21 cellular contexts compared by ENCODE assay signal in the genomic region with DNA sequence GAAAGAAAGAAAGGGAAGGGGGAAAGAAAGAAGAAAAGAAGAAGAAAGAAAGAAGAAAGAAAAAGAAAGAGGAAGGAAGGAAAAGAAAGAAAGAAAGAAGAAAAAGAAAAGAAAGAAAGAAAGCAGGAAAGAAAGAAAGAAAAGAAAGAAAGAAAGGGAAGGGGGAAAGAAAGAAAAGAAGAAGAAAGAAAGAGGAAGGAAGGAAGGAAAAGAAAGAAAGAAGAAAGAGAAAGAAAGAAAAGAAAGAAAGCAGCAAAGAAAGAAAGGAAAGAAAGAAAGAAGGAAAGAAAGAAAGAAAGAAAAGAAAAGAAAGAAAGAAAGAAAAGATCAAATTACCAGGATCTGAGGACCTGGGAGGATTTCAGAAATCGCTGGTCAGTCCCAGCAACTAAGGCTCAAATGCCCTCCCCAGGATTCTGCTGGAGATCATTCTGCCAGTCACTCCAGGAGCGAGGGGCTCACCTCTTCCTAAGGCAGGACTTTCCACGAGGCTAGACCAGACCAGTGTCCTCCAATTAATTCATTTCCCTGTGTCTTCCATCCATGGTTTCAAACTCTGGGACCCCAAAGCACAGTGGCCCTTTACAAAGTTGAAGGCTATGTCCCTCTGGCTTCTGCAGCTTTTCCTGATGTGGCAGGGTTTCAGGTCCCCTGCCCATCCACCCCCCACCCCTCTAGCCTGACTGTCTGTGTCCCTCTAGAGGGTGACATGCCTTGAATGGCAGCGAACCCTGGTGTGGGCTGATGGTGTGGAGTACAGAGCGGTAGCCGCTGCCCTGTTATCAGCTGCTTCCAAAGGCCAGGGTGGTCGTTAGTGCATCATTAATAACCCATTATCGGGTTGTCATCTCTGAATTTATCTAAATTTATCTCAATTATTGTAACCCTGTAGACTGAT.
"Had no signal": no experiment of that assay in that cellular context is flagged by ENCODE, and none has a peak within 500 bp of the region (broad histone marks: within the 10 kb centered on the region; RNA-seq: fewer than 3 reads in every experiment).

No MANE protein-coding gene starts in this region.

- H3K36me3 ChIP-seq: breast epithelium, colonic mucosa, neural progenitor cell, prostate gland, thyroid gland, WERI-Rb-1 had no signal

- H3K27me3 Mint-ChIP-seq: activated CD4-positive, alpha-beta T cell treated with anti-CD3 and anti-CD28 coated beads, Interleukin-2, amount 10 ng/mL, durations not matched to agents 7 days and 5 days; activated T-cell treated with anti-CD3 and anti-CD28 coated beads, Interleukin-2, amount 50 U/mL, for 24 hours; stimulated activated naive CD8-positive, alpha-beta T cell treated with anti-CD3 and anti-CD28 coated beads, Interleukin-15, Interleukin-2, amounts not matched to agents 100 ng/mL and 50 ng/mL, for 24 hours had no signal

- H3K36me3 Mint-ChIP-seq: activated naive CD4-positive, alpha-beta T cell treated with anti-CD3 and anti-CD28 coated beads, Interleukin-2, amount 10 ng/mL, durations not matched to agents 7 days and 5 days; naive B cell; neural progenitor cell had no signal

- H3K27ac Mint-ChIP-seq: activated CD4-positive, alpha-beta T cell treated with anti-CD3 and anti-CD28 coated beads, Interleukin-2, amount 10 ng/mL, durations not matched to agents 7 days and 5 days; activated naive CD4-positive, alpha-beta T cell treated with anti-CD3 and anti-CD28 coated beads, Interleukin-2, amount 10 ng/mL, durations not matched to agents 7 days and 5 days; activated T-cell treated with anti-CD3 and anti-CD28 coated beads, Interleukin-2, amount 50 U/mL, for 24 hours; neural progenitor cell; stimulated activated naive CD8-positive, alpha-beta T cell treated with anti-CD3 and anti-CD28 coated beads, Interleukin-15, Interleukin-2, amounts not matched to agents 100 ng/mL and 50 ng/mL, for 24 hours had no signal

- H2AFZ ChIP-seq: neural progenitor cell had no signal

- H3K9me3 ChIP-seq: breast epithelium, colonic mucosa, prostate gland, spleen, thyroid gland had no signal

- H3K4me3 ChIP-seq: breast epithelium, colonic mucosa, neural progenitor cell, prostate gland, SK-N-MC, spleen, thyroid gland had no signal

- H3K9ac ChIP-seq: neural progenitor cell had no signal

- ATAC-seq: left colon had no signal

- H3K4me3 Mint-ChIP-seq: activated CD4-positive, alpha-beta T cell treated with anti-CD3 and anti-CD28 coated beads, Interleukin-2, amount 10 ng/mL, durations not matched to agents 7 days and 5 days; activated naive CD4-positive, alpha-beta T cell treated with anti-CD3 and anti-CD28 coated beads, Interleukin-2, amount 10 ng/mL, durations not matched to agents 7 days and 5 days; activated T-cell treated with anti-CD3 and anti-CD28 coated beads, Interleukin-2, amount 50 U/mL, for 24 hours; naive B cell; neural progenitor cell; stimulated activated naive CD8-positive, alpha-beta T cell treated with anti-CD3 and anti-CD28 coated beads, Interleukin-15, Interleukin-2, amounts not matched to agents 100 ng/mL and 50 ng/mL, for 24 hours had no signal

- H3K4me2 ChIP-seq: neural progenitor cell had no signal

- H3K27me3 ChIP-seq: breast epithelium, colonic mucosa, neural progenitor cell, spleen, thyroid gland had no signal

- H3K9me3 Mint-ChIP-seq: activated CD4-positive, alpha-beta T cell treated with anti-CD3 and anti-CD28 coated beads, Interleukin-2, amount 10 ng/mL, durations not matched to agents 7 days and 5 days; activated naive CD4-positive, alpha-beta T cell treated with anti-CD3 and anti-CD28 coated beads, Interleukin-2, amount 10 ng/mL, durations not matched to agents 7 days and 5 days; activated T-cell treated with anti-CD3 and anti-CD28 coated beads, Interleukin-2, amount 50 U/mL, for 24 hours; naive B cell; neural progenitor cell; stimulated activated naive CD8-positive, alpha-beta T cell treated with anti-CD3 and anti-CD28 coated beads, Interleukin-15, Interleukin-2, amounts not matched to agents 100 ng/mL and 50 ng/mL, for 24 hours had no signal

- H3K27ac ChIP-seq: breast epithelium, colonic mucosa, epithelial cell of prostate, neural progenitor cell, prostate gland, SK-N-MC, spleen, thyroid gland, WERI-Rb-1 had no signal

- H3K4me1 ChIP-seq: breast epithelium, colonic mucosa, prostate gland, thyroid gland had no signal

- FAIRE-seq: keratinocyte, TTC549 had no signal

- DNase-seq: activated CD4-positive, alpha-beta T cell treated with anti-CD3 and anti-CD28 coated beads, Interleukin-2, amount 10 ng/mL, durations not matched to agents 7 days and 5 days; activated CD4-positive, CD25-positive, alpha-beta regulatory T cell treated with anti-CD3 and anti-CD28 coated beads, Interleukin-2, amount 50 U/mL, for 72 hours; activated naive CD4-positive, alpha-beta T cell treated with anti-CD3 and anti-CD28 coated beads, Interleukin-2, amount 10 ng/mL, durations not matched to agents 7 days and 5 days; activated T-cell treated with anti-CD3 and anti-CD28 coated beads, Interleukin-2, amount 50 U/mL, for 24 hours; colonic mucosa; left colon; naive B cell; spleen; stimulated activated CD4-positive, alpha-beta T cell treated with anti-CD3 and anti-CD28 coated beads, Interleukin-4, amount 100 ng/mL, for 24 hours; substantia nigra; SW 1271; thyroid gland; WERI-Rb-1 had no signal
